In the genomic region with DNA sequence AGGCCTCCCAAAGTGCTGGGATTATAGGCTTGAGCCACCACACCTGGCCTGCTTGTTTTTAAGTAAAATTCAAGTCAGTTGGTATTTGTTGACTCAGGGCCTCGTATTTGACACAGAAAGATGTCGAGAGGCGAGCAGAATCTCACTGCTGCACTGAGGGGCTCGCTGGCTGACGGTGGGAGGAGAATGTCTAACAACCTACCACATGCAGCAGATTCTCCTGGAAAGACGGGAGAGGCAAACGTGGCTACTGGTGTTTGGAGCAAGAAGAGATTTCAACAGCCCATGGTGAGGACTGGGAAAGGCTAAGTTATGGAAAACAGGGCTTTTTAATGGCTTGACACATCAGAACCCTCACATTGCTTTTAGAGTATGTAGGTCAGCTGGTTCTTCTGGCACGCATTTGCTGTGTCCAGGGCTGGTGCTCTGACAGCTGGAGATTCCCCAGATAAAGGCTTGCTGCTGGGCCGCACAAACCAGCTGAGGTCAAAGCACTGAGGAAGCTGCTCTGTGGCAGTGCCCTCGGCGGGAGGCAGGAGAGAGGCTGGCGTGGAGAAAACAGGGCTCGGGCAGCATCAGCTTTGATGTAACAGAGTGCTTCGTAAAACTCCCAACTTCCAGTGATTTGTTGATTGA, we compare ENCODE assay signal across 15 cellular contexts.
DNase-seq lines count a peak whose midpoint lies in the region; ATAC-seq, FAIRE-seq and TF ChIP-seq lines count a peak whose summit lies in the region.
"Had no signal": no experiment of that assay in that cellular context is flagged by ENCODE, and none has a peak within 500 bp of the region (broad histone marks: within the 10 kb centered on the region; RNA-seq: fewer than 3 reads in every experiment).

No MANE protein-coding gene starts in this region.

- TF ChIP-seq EP300 in H1 (IDR thresholded peaks at IDR 0.05; ENCODE audit: borderline replicate concordance in 1 of 2, low read depth in 2 of 2, low read length in 2 of 2): no peak

- H2BK20ac ChIP-seq in H1 (ENCODE audit: low read length): peak overlapping the region; percentile 34; the same call in 1 of the 2 replicates

- no peak overlapping the region for H3K4me3 Mint-ChIP-seq in nephron progenitor cell
- H3K4me3 Mint-ChIP-seq in stimulated activated memory B cell treated with anti-CD40 and anti-IgM and Interleukin-4, amounts not matched to agents 10 μg/mL and 1 μg/mL and 100 μg/mL, for 72 hours: no peak overlapping the region
- H3K4me3 Mint-ChIP-seq: activated T-cell treated with anti-CD3 and anti-CD28 coated beads, Interleukin-2, amount 50 U/mL, for 4 hours had no signal

- TF ChIP-seq POLR2A in H1 (IDR thresholded peaks at IDR 0.05; ENCODE audit: control extremely low read depth in 1 of 2, low read depth in 2 of 2, low read length in 2 of 2) (no peak), uterus (IDR thresholded peaks at IDR 0.05) (no peak)

- no peak for TF ChIP-seq RAD21 in H1 (IDR thresholded peaks at IDR 0.05 in 1 of 2, conservative IDR thresholded peaks at IDR 0.05 in 1 of 2; ENCODE audit: low read depth in 2 of 2, low read length in 2 of 2)

- H3K9me3 ChIP-seq in H1 (ENCODE audit: insufficient read depth in 2 of 2, low read depth in 1 of 2, low read length in 1 of 2) (peaks cover 0 to 3% of the 10 kb centered on the region in 2 experiments; a peak in 1 of 4 replicates), muscle layer of colon (ENCODE audit: low read length) (no peaks in the 10 kb centered on the region), uterus (no peaks in the 10 kb centered on the region)
- H3K9me3 ChIP-seq: ascending aorta had no signal

- POLR2A ChIA-PET in H1 (lab: Charles Lee; ENCODE audit: partially characterized antibody): interaction anchor here (0.8 kb wide), 1 partner anchor 30 kb away, joined by 3 read pairs; no protein-coding TSS in a partner anchor

- no peaks in the 10 kb centered on the region for H3K79me2 ChIP-seq in H1 (ENCODE audit: control insufficient read depth in 1 of 2, insufficient read depth in 2 of 2, low read length in 2 of 2)

- no peak overlapping the region for H2AFZ ChIP-seq in H1 (ENCODE audit: low read length)

- intact Hi-C loops in uterus (cut with DNase I; ENCODE audit: low total_unique reads): no loop called here

- no peaks in the 10 kb centered on the region; the same call in 1 of the 2 replicates for H3K23me2 ChIP-seq in H1 (ENCODE audit: low read depth, low read length)

- H2BK15ac ChIP-seq in H1 (ENCODE audit: low read length): 0 out of 2 replicates have a peak overlapping the region, but pooled peaks have one; percentile 82

- H3K56ac ChIP-seq in H1 (replicated peaks; ENCODE audit: insufficient read length, low read depth, low read length): no peak overlapping the region

- no peak for ATAC-seq in stimulated activated memory B cell treated with anti-CD40 and anti-IgM and Interleukin-4, amounts not matched to agents 10 μg/mL and 1 μg/mL and 100 μg/mL, for 72 hours
- no peak for ATAC-seq in GM19397 (IDR thresholded peaks at IDR 0.05; ENCODE audit: unreplicated experiment)
- ATAC-seq: activated T-cell treated with anti-CD3 and anti-CD28 coated beads, Interleukin-2, amount 50 U/mL, for 4 hours had no signal

- no peak overlapping the region for H3K27ac ChIP-seq in H1 (ENCODE audit: low read depth, low read length)
- peak overlapping the region; percentile 68 for H3K27ac ChIP-seq in muscle layer of colon (ENCODE audit: low read depth, low read length)
- H3K27ac ChIP-seq in uterus: peak overlapping the region; percentile 57 to 75
- H3K27ac ChIP-seq: ascending aorta had no signal

- no peaks in the 10 kb centered on the region for H4K20me1 ChIP-seq in H1 (replicated peaks in 1 of 2; ENCODE audit: control insufficient read depth in 1 of 2, insufficient read depth in 2 of 2, low read length in 2 of 2)

- H3K4me1 Mint-ChIP-seq in nephron progenitor cell: peaks cover 39% of the 10 kb centered on the region
- H3K4me1 Mint-ChIP-seq in stimulated activated memory B cell treated with anti-CD40 and anti-IgM and Interleukin-4, amounts not matched to agents 10 μg/mL and 1 μg/mL and 100 μg/mL, for 72 hours: peaks cover 12% of the 10 kb centered on the region

- H3K9ac ChIP-seq in H1 (replicated peaks in 1 of 4; ENCODE audit: extremely low read depth in 1 of 4, low read depth in 3 of 4, low read length in 3 of 4): no peak overlapping the region
- H3K9ac ChIP-seq in muscle layer of colon (ENCODE audit: low read length): peak overlapping the region; percentile 7

- H3K36me3 ChIP-seq in H1 (ENCODE audit: control insufficient read depth in 2 of 4, insufficient read depth in 4 of 4, low read length in 3 of 4) (no peaks in the 10 kb centered on the region), muscle layer of colon (ENCODE audit: insufficient read depth, low read length) (no peaks in the 10 kb centered on the region), uterus (no peaks in the 10 kb centered on the region)
- H3K36me3 ChIP-seq: ascending aorta had no signal

- H3K18ac ChIP-seq in H1 (ENCODE audit: extremely low read depth, low read length): peak overlapping the region; percentile 79; the same call in 1 of the 2 replicates

- H2BK12ac ChIP-seq in H1 (ENCODE audit: low read depth, low read length): no peak overlapping the region

- H2BK120ac ChIP-seq in H1 (replicated peaks; ENCODE audit: low read depth, low read length): no peak overlapping the region

- TF ChIP-seq CTCF in H1 (IDR thresholded peaks at IDR 0.05; ENCODE audit: control extremely low read depth in 1 of 3, insufficient read depth in 1 of 3, low read depth in 1 of 3, low read length in 3 of 3) (no peak), uterus (IDR thresholded peaks at IDR 0.05) (no peak), nephron progenitor cell (IDR thresholded peaks at IDR 0.05) (no peak)

- no peak overlapping the region for H3K4ac ChIP-seq in H1 (replicated peaks; ENCODE audit: insufficient read length, low read depth, low read length)

- H3K36me3 Mint-ChIP-seq in nephron progenitor cell (ENCODE audit: low read depth): no peaks in the 10 kb centered on the region
- H3K36me3 Mint-ChIP-seq in stimulated activated memory B cell treated with anti-CD40 and anti-IgM and Interleukin-4, amounts not matched to agents 10 μg/mL and 1 μg/mL and 100 μg/mL, for 72 hours: peaks cover 4% of the 10 kb centered on the region

- no peak overlapping the region for H3K4me3 ChIP-seq in H1 (ENCODE audit: extremely low read depth in 1 of 4, insufficient read depth in 2 of 4, low read depth in 3 of 4, low read length in 4 of 4)
- no peak overlapping the region for H3K4me3 ChIP-seq in muscle layer of colon (ENCODE audit: low read depth in 1 of 2, low read length in 2 of 2)
- H3K4me3 ChIP-seq in uterus: no peak overlapping the region
- H3K4me3 ChIP-seq: ascending aorta had no signal

- FAIRE-seq in H1 (lab: Jason Lieb, UNC): no peak
- FAIRE-seq: A204.1, D721Med, H54, small intestine had no signal

- no peaks in the 10 kb centered on the region for H3K9me3 Mint-ChIP-seq in nephron progenitor cell
- peaks cover 6% of the 10 kb centered on the region for H3K9me3 Mint-ChIP-seq in stimulated activated memory B cell treated with anti-CD40 and anti-IgM and Interleukin-4, amounts not matched to agents 10 μg/mL and 1 μg/mL and 100 μg/mL, for 72 hours
- H3K9me3 Mint-ChIP-seq: activated T-cell treated with anti-CD3 and anti-CD28 coated beads, Interleukin-2, amount 50 U/mL, for 4 hours had no signal

- H3K27ac Mint-ChIP-seq in nephron progenitor cell: no peak overlapping the region
- no peak overlapping the region for H3K27ac Mint-ChIP-seq in stimulated activated memory B cell treated with anti-CD40 and anti-IgM and Interleukin-4, amounts not matched to agents 10 μg/mL and 1 μg/mL and 100 μg/mL, for 72 hours

- no peak overlapping the region for H4K8ac ChIP-seq in H1 (ENCODE audit: extremely low read depth, insufficient read depth, low read length)

- no peak overlapping the region for H2AK5ac ChIP-seq in H1 (ENCODE audit: low read depth, low read length)

- H4K91ac ChIP-seq in H1 (replicated peaks; ENCODE audit: insufficient read length, low read length): no peak overlapping the region

- H3K27me3 Mint-ChIP-seq in nephron progenitor cell (ENCODE audit: low read depth, poor library complexity): peaks cover 7% of the 10 kb centered on the region
- H3K27me3 Mint-ChIP-seq in stimulated activated memory B cell treated with anti-CD40 and anti-IgM and Interleukin-4, amounts not matched to agents 10 μg/mL and 1 μg/mL and 100 μg/mL, for 72 hours: peaks cover 9% of the 10 kb centered on the region

- H3K14ac ChIP-seq in H1 (ENCODE audit: insufficient read length): no peak overlapping the region

- CTCF ChIA-PET in H1 (lab: Charles Lee; ENCODE audit: partially characterized antibody): no interaction called here

- H3K4me1 ChIP-seq in H1 (replicated peaks in 1 of 4; ENCODE audit: control insufficient read depth in 3 of 4, insufficient read depth in 4 of 4, low read length in 3 of 4) (peaks cover 0 to 5% (median under 1%) of the 10 kb centered on the region in 4 experiments; a peak in 3 of 7 replicates), muscle layer of colon (ENCODE audit: insufficient read depth, low read length) (peaks cover 36% of the 10 kb centered on the region), uterus (peaks cover 0 to 3% of the 10 kb centered on the region in 2 donors)
- H3K4me1 ChIP-seq: ascending aorta had no signal

- DNase-seq in NCI-H748 (lab: John Stamatoyannopoulos, UW; ENCODE audit: unreplicated experiment): peak; percentile 14
- no peak for DNase-seq in NCI-H748 treated with DMSO at 0.1 percent for 48 hours (lab: John Stamatoyannopoulos, UW)
- no peak for DNase-seq in H1 (ENCODE audit: low read depth in 1 of 2, low spot score in 2 of 2)
- DNase-seq in uterus: peak in 1 of 2 donors; percentile 73
- DNase-seq in nephron progenitor cell: no peak
- DNase-seq: activated T-cell treated with anti-CD3 and anti-CD28 coated beads, Interleukin-2, amount 50 U/mL, for 4 hours; NCI-H1930; small intestine had no signal

- H3K4me2 ChIP-seq in H1 (ENCODE audit: insufficient read depth in 1 of 2, low read depth in 2 of 2, low read length in 2 of 2): no peak overlapping the region

- H3K79me1 ChIP-seq in H1 (ENCODE audit: low read depth, low read length): no peaks in the 10 kb centered on the region

- no peak overlapping the region for H2BK5ac ChIP-seq in H1 (ENCODE audit: low read depth, low read length)

- no peak overlapping the region for H3K23ac ChIP-seq in H1 (ENCODE audit: insufficient read length)

- H4K5ac ChIP-seq in H1 (ENCODE audit: insufficient read length, low read depth, low read length): no peak overlapping the region

- H3K27me3 ChIP-seq in H1 (replicated peaks in 1 of 4; ENCODE audit: control insufficient read depth in 3 of 4, extremely low read depth in 1 of 4, insufficient read depth in 3 of 4, low read length in 3 of 4): peaks cover 0 to 2% (median 0%) of the 10 kb centered on the region in 4 experiments; a peak in 1 of 7 replicates
- no peaks in the 10 kb centered on the region for H3K27me3 ChIP-seq in muscle layer of colon (ENCODE audit: control insufficient read depth in 1 of 2, insufficient read depth in 2 of 2, low read length in 2 of 2)
- no peaks in the 10 kb centered on the region for H3K27me3 ChIP-seq in uterus
- H3K27me3 ChIP-seq: ascending aorta had no signal

- WGBS in H1 (ENCODE audit: extremely low coverage in 1 of 2, insufficient coverage in 1 of 2, insufficient read length in 1 of 2, insufficient replicate concordance in 2 of 2, low coverage in 1 of 2, low lambda C conversion rate in 2 of 2, missing lambda C conversion rate in 1 of 2), 2 experiments: 79% methylated on average over 14 of the region's 14 CpGs; no CpG with 5 or more reads in 1 of the 2 experiments
